Comparison of ENCODE assay signal across 8 cellular contexts in the genomic region with DNA sequence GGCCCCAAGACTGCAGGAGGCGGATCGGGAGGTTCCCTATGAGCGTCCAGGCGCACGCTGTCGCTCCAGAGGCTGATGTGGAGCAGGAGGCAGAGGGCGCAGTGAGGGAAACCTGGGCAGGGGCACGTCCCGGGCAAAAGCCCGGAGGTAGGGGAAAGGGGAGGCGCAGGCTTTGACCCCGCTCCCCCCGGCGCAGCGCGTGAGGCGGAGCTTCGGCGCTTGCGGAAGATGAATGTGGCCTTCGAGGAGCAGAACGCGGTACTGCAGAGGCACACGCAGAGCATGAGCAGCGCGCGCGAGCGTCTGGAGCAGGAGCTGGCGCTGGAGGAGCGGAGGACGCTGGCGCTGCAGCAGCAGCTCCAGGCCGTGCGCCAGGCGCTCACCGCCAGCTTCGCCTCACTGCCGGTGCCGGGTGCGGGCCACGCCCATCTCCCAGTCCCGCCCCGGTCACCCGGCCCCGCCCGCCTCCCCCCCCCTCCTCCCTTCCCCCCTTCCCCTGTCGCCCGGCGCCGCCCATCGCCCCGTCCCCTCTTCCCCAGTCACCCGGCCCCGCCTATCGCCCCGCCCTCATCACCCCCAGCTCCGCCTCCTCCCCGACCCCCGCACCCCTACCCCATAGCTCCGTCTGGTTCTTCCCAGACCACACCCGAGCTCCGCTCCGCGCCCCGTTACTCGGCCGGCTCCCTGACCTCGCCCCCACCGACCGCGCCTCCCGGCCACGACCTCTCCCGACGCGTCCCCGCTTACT. TPM values are rescaled to one million over a fixed set of nuclear protein-coding genes. Genes with fewer than 3 reads are reported as not detected.
DNase-seq lines count a peak whose midpoint lies in the region; ATAC-seq and TF ChIP-seq lines count a peak whose summit lies in the region.
"Had no signal": no experiment of that assay in that cellular context is flagged by ENCODE, and none has a peak within 500 bp of the region (broad histone marks: within the 10 kb centered on the region; RNA-seq: fewer than 3 reads in every experiment).

No MANE protein-coding gene starts in this region.

- no peaks in the 10 kb centered on the region for H3K9me3 ChIP-seq in muscle layer of colon (ENCODE audit: low read length)
- H3K9me3 ChIP-seq in vagina = no peaks in the 10 kb centered on the region

- TF ChIP-seq CTCF in WTC11 (IDR thresholded peaks at IDR 0.05) (no peak), fibroblast of villous mesenchyme (IDR thresholded peaks at IDR 0.05; ENCODE audit: insufficient read depth, low read depth, low read length) (no peak), vagina (IDR thresholded peaks at IDR 0.05) (no peak)

- H3K4me1 ChIP-seq in muscle layer of colon (ENCODE audit: insufficient read depth, low read length) = peaks cover 25% of the 10 kb centered on the region
- H3K4me1 ChIP-seq in vagina = peaks cover 33% of the 10 kb centered on the region

- H3K4me3 ChIP-seq in fibroblast of villous mesenchyme (ENCODE audit: low read depth, low read length) (peak overlapping the region; percentile 34), muscle layer of colon (ENCODE audit: low read depth in 1 of 2, low read length in 2 of 2) (peak overlapping the region; percentile 14 to 74), vagina (peak overlapping the region; percentile 35 to 51)

- DNase-seq in WTC11 (ENCODE audit: low spot score) (peak; percentile 91), fibroblast of villous mesenchyme (ENCODE audit: low read depth) (peak; percentile 64), vagina (ENCODE audit: extremely low spot score in 2 of 2) (no peak), activated gamma-delta T cell (lab: John Stamatoyannopoulos, UW) (no peak), OCI-M2 (lab: John Stamatoyannopoulos, UW; ENCODE audit: unreplicated experiment) (no peak)
- DNase-seq: activated naive CD8-positive, alpha-beta T cell treated with anti-CD3 and anti-CD28 coated beads for 36 hours had no signal

- H3K36me3 Mint-ChIP-seq in WTC11 = peaks cover 8% of the 10 kb centered on the region

- CTCF ChIA-PET in WTC11 (lab: Charles Lee) = interaction anchor here (0.6 to 6.5 kb wide), 28 partner anchors 9 to 411 kb away, joined by 3 to 115 read pairs (median 4); a partner anchor contains a TSS

- H3K36me3 ChIP-seq in muscle layer of colon (ENCODE audit: insufficient read depth, low read length) (no peaks in the 10 kb centered on the region), vagina (no peaks in the 10 kb centered on the region)

- H3K27ac Mint-ChIP-seq in WTC11 = peak overlapping the region; percentile 85
- H3K27ac Mint-ChIP-seq: activated naive CD8-positive, alpha-beta T cell treated with anti-CD3 and anti-CD28 coated beads for 36 hours had no signal

- H3K4me1 Mint-ChIP-seq in WTC11 = peaks cover 18% of the 10 kb centered on the region

- peak overlapping the region; percentile 44 for H3K9ac ChIP-seq in muscle layer of colon (ENCODE audit: low read length)

- H3K27me3 Mint-ChIP-seq in WTC11 (ENCODE audit: low read depth) = peaks cover 18% of the 10 kb centered on the region
- H3K27me3 Mint-ChIP-seq: activated naive CD8-positive, alpha-beta T cell treated with anti-CD3 and anti-CD28 coated beads for 36 hours had no signal

- no peak for TF ChIP-seq POLR2A in vagina (IDR thresholded peaks at IDR 0.05)

- no peaks in the 10 kb centered on the region for H3K9me3 Mint-ChIP-seq in WTC11
- H3K9me3 Mint-ChIP-seq: activated naive CD8-positive, alpha-beta T cell treated with anti-CD3 and anti-CD28 coated beads for 36 hours had no signal

- intact Hi-C loops in vagina (cut with DNase I) = loop anchor here (5.0 kb wide), 1 partner anchor 40 kb away; no protein-coding TSS in a partner anchor

- H3K27ac ChIP-seq in muscle layer of colon (ENCODE audit: low read depth, low read length) (peak overlapping the region; percentile 73), vagina (peak overlapping the region; percentile 54)

- ATAC-seq in WTC11 = peak; percentile 7
- no peak for ATAC-seq in HG03045 (IDR thresholded peaks at IDR 0.05; ENCODE audit: unreplicated experiment)

- no peaks in the 10 kb centered on the region for H3K27me3 ChIP-seq in muscle layer of colon (ENCODE audit: control insufficient read depth in 1 of 2, insufficient read depth in 2 of 2, low read length in 2 of 2)
- H3K27me3 ChIP-seq in vagina = no peaks in the 10 kb centered on the region

- POLR2A ChIA-PET in WTC11 (lab: Charles Lee) = interaction anchor here (0.7 to 3.3 kb wide), 9 partner anchors 9 to 292 kb away, joined by 3 to 12 read pairs (median 4); a partner anchor contains a TSS

- peak overlapping the region; percentile 75 for H3K4me3 Mint-ChIP-seq in WTC11
- H3K4me3 Mint-ChIP-seq: activated naive CD8-positive, alpha-beta T cell treated with anti-CD3 and anti-CD28 coated beads for 36 hours had no signal

TF ChIP-seq in WTC11, 78 proteins besides CTCF, POLR2A, EP300 and RAD21 (continues in another document):
- no peak for TF ChIP-seq RELA (CRISPR knock-in tag; IDR thresholded peaks at IDR 0.05; ENCODE audit: borderline replicate concordance)
- TF ChIP-seq, protein P1, sequence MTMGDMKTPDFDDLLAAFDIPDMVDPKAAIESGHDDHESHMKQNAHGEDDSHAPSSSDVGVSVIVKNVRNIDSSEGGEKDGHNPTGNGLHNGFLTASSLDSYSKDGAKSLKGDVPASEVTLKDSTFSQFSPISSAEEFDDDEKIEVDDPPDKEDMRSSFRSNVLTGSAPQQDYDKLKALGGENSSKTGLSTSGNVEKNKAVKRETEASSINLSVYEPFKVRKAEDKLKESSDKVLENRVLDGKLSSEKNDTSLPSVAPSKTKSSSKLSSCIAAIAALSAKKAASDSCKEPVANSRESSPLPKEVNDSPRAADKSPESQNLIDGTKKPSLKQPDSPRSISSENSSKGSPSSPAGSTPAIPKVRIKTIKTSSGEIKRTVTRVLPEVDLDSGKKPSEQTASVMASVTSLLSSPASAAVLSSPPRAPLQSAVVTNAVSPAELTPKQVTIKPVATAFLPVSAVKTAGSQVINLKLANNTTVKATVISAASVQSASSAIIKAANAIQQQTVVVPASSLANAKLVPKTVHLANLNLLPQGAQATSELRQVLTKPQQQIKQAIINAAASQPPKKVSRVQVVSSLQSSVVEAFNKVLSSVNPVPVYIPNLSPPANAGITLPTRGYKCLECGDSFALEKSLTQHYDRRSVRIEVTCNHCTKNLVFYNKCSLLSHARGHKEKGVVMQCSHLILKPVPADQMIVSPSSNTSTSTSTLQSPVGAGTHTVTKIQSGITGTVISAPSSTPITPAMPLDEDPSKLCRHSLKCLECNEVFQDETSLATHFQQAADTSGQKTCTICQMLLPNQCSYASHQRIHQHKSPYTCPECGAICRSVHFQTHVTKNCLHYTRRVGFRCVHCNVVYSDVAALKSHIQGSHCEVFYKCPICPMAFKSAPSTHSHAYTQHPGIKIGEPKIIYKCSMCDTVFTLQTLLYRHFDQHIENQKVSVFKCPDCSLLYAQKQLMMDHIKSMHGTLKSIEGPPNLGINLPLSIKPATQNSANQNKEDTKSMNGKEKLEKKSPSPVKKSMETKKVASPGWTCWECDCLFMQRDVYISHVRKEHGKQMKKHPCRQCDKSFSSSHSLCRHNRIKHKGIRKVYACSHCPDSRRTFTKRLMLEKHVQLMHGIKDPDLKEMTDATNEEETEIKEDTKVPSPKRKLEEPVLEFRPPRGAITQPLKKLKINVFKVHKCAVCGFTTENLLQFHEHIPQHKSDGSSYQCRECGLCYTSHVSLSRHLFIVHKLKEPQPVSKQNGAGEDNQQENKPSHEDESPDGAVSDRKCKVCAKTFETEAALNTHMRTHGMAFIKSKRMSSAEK (CRISPR knock-in tag; IDR thresholded peaks at IDR 0.05; ENCODE audit: borderline replicate concordance) = 0 out of 2 replicates have a peak, but pooled peaks have one; percentile 24
- TF ChIP-seq ETV6 (CRISPR knock-in tag; IDR thresholded peaks at IDR 0.05) = no peak
- TF ChIP-seq, protein P2, sequence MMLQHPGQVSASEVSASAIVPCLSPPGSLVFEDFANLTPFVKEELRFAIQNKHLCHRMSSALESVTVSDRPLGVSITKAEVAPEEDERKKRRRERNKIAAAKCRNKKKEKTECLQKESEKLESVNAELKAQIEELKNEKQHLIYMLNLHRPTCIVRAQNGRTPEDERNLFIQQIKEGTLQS (CRISPR knock-in tag; conservative IDR thresholded peaks at IDR 0.05) = no peak
- TF ChIP-seq, protein P3, sequence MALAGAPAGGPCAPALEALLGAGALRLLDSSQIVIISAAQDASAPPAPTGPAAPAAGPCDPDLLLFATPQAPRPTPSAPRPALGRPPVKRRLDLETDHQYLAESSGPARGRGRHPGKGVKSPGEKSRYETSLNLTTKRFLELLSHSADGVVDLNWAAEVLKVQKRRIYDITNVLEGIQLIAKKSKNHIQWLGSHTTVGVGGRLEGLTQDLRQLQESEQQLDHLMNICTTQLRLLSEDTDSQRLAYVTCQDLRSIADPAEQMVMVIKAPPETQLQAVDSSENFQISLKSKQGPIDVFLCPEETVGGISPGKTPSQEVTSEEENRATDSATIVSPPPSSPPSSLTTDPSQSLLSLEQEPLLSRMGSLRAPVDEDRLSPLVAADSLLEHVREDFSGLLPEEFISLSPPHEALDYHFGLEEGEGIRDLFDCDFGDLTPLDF (CRISPR knock-in tag; IDR thresholded peaks at IDR 0.05) = no peak
- TF ChIP-seq FOXK1 (CRISPR knock-in tag; IDR thresholded peaks at IDR 0.05) = 0 out of 2 replicates have a peak, but pooled peaks have one; percentile 29
- no peak for TF ChIP-seq ZNF263 (CRISPR knock-in tag; IDR thresholded peaks at IDR 0.05; ENCODE audit: low read depth)
- TF ChIP-seq ZNF396 (CRISPR knock-in tag; IDR thresholded peaks at IDR 0.05; ENCODE audit: borderline replicate concordance) = no peak
- TF ChIP-seq TCF7 (CRISPR knock-in tag; IDR thresholded peaks at IDR 0.05; ENCODE audit: low read depth) = no peak
- no peak for TF ChIP-seq ZNF317 (CRISPR knock-in tag; IDR thresholded peaks at IDR 0.05; ENCODE audit: borderline replicate concordance, low read depth)
- TF ChIP-seq HMGA2 (CRISPR knock-in tag; IDR thresholded peaks at IDR 0.05) = no peak
- peak; percentile 66 for TF ChIP-seq SP1 (CRISPR knock-in tag; conservative IDR thresholded peaks at IDR 0.05)
- peak; percentile 68; the same call in 1 of the 2 replicates for TF ChIP-seq FOXP1 (CRISPR knock-in tag; IDR thresholded peaks at IDR 0.05; ENCODE audit: borderline replicate concordance)

RNA-seq across cellular contexts. Expression of a gene that starts 4.1 kb away (rescaled TPM):
- total RNA-seq in WTC11 (2021) (115 to 132 TPM (median 121 TPM) in 3 replicates), fibroblast of villous mesenchyme (72.5 and 124 TPM in 2 replicates), vagina (92.8 TPM)

RNA-seq across cellular contexts. Expression of a gene that starts 8.4 kb away (rescaled TPM):
- 1.0 to 2.3 TPM (median 1.6 TPM) in 3 replicates for total RNA-seq in WTC11 (2021)
- total RNA-seq in fibroblast of villous mesenchyme = 0.32 and 0.43 TPM in 2 replicates
- total RNA-seq in vagina = 0.25 TPM

RNA-seq across cellular contexts. Expression of a gene that starts 19.5 kb away (rescaled TPM):
- 59.9 to 75.4 TPM (median 71.0 TPM) in 3 replicates for total RNA-seq in WTC11 (2021)
- total RNA-seq in fibroblast of villous mesenchyme = 137 and 139 TPM in 2 replicates
- 48.4 TPM for total RNA-seq in vagina

RNA-seq across cellular contexts. Expression of a gene that starts 29.8 kb away (rescaled TPM):
- 1.0 to 1.4 TPM (median 1.3 TPM) in 3 replicates for total RNA-seq in WTC11 (2021)
- total RNA-seq in fibroblast of villous mesenchyme = 4.3 and 4.8 TPM in 2 replicates
- total RNA-seq in vagina = 1.7 TPM

RNA-seq across cellular contexts. Expression of a gene that starts 37.9 kb away (rescaled TPM):
- total RNA-seq in WTC11 (2021) (3.3 to 6.3 TPM (median 4.7 TPM) in 3 replicates), fibroblast of villous mesenchyme (not detected in 2 replicates), vagina (not detected)

Comparison
In these comparisons a context has a peak if more than half of its experiments do, and no peak if none do; other contexts are left out.
1. DNase-seq: peak in WTC11 (single experiment) and fibroblast of villous mesenchyme (single experiment); none in vagina (0 of 2), activated gamma-delta T cell (single experiment) and OCI-M2 (single experiment).
2. Peak in every context shown above with its lines, with median percentiles within 50 percentile points of each other: H3K4me3 ChIP-seq.